8 cellular contexts compared by ENCODE assay signal in the genomic region with DNA sequence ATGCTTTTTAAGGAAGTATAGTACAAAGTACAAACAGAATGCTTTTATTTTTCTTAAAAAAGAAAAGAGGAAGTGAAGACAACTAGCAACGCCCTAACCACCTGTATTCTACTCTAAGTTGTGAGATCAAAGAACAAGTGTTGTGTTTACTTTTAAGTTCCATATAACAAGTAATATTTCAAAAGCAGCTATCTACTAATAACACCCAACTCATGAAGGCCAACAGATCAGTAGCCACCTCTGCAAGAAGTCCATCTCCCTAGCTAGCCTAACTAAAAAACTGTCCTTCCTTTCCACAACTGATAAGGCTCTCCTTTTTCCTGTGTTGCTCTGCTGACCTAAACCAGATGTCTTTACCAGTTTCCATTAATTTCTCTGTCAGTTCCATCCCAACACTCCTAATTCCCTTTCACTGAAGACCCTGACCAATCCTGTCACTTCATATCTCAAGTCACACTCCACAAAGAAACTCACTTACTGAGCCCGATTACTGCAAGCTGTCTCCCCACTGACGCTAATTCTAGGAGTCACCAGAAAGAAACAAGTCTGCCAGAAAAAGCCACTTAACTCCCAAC. TPM values are rescaled to one million over a fixed set of nuclear protein-coding genes. Genes with fewer than 3 reads are reported as not detected.
A peak's percentile ranks its signal among the peaks of the same experiment; 100 is the strongest.
DNase-seq lines count a peak whose midpoint lies in the region; ATAC-seq and TF ChIP-seq lines count a peak whose summit lies in the region.

No MANE protein-coding gene starts in this region.

- H3K4me1 ChIP-seq in adipocyte (ENCODE audit: control insufficient read depth, insufficient read depth, low read length) = peaks cover 16% of the 10 kb centered on the region
- H3K4me1 ChIP-seq in esophagus muscularis mucosa = peaks cover 12 to 53% (median 44%) of the 10 kb centered on the region in 4 donors
- peaks cover 3% of the 10 kb centered on the region; the same call in 1 of the 2 replicates for H3K4me1 ChIP-seq in Caco-2

- no peak overlapping the region for H3K4me3 Mint-ChIP-seq in Caco-2 (ENCODE audit: unreplicated experiment)

- intact Hi-C loops in esophagus muscularis mucosa (cut with DNase I) (no loop called here), Caco-2 (cut with micrococcal nuclease; ENCODE audit: unreplicated experiment) (no loop called here)

- ATAC-seq in GM21447 (IDR thresholded peaks at IDR 0.05; ENCODE audit: unreplicated experiment) = peak; percentile 94

- WGBS in esophagus muscularis mucosa = 42% methylated on average over 3 of the region's 3 CpGs

- H3K27ac ChIP-seq in HL-60 (replicated peaks) = peak overlapping the region; percentile 57
- no peak overlapping the region for H3K27ac ChIP-seq in esophagus muscularis mucosa (replicated peaks in 1 of 4)

- H3K9me3 Mint-ChIP-seq in Caco-2 (ENCODE audit: unreplicated experiment) = no peaks in the 10 kb centered on the region

- no peaks in the 10 kb centered on the region for H3K27me3 Mint-ChIP-seq in Caco-2 (ENCODE audit: insufficient read depth, unreplicated experiment)

- H3K36me3 ChIP-seq in adipocyte (ENCODE audit: control insufficient read depth, insufficient read depth, low read length, severe bottlenecking) (peaks cover 29% of the 10 kb centered on the region), esophagus muscularis mucosa (peaks cover 0 to 36% (median 10%) of the 10 kb centered on the region in 4 donors), Caco-2 (ENCODE audit: control insufficient read depth, insufficient read depth, low read length) (peaks cover 1% of the 10 kb centered on the region; the same call in 1 of the 2 replicates)

- TF ChIP-seq EP300 in esophagus muscularis mucosa (IDR thresholded peaks at IDR 0.05) = no peak

- no peak overlapping the region for H3K4me3 ChIP-seq in HL-60 (replicated peaks; ENCODE audit: insufficient read depth, low read length)
- peak overlapping the region; percentile 12 for H3K4me3 ChIP-seq in adipocyte (ENCODE audit: low read length)
- H3K4me3 ChIP-seq in esophagus muscularis mucosa = no peak overlapping the region
- H3K4me3 ChIP-seq in Caco-2 (ENCODE audit: low read depth, low read length) = no peak overlapping the region

- no peak overlapping the region for H3K27ac Mint-ChIP-seq in Caco-2 (ENCODE audit: unreplicated experiment)

- BruUV-seq in Caco-2 (replicated peaks; lab: Mats Ljungman, UMichigan) = no TSS peak

- peaks cover 16% of the 10 kb centered on the region for H3K4me1 Mint-ChIP-seq in Caco-2 (ENCODE audit: low read depth, unreplicated experiment)

- DNase-seq in GM10266 (ENCODE audit: extremely low spot score) (peak; percentile 62), HL-60 (ENCODE audit: low read depth in 1 of 2, low spot score in 1 of 2) (peak in 1 of 2 experiments; percentile 36), adipocyte (ENCODE audit: low read depth) (no peak), superior temporal gyrus (ENCODE audit: extremely low spot score) (no peak), esophagus muscularis mucosa (ENCODE audit: extremely low spot score) (no peak), Caco-2 (no peak), DMS53 (lab: John Stamatoyannopoulos, UW) (no peak)

- CTCF ChIA-PET in Caco-2 (lab: Charles Lee) = no interaction called here

- no peak for TF ChIP-seq CTCF in GM10266 (IDR thresholded peaks at IDR 0.05; ENCODE audit: control insufficient read depth, insufficient read depth, low read depth, missing control alignments)
- no peak for TF ChIP-seq CTCF in HL-60 (IDR thresholded peaks at IDR 0.05; ENCODE audit: insufficient read depth, low read length)
- TF ChIP-seq CTCF in esophagus muscularis mucosa (IDR thresholded peaks at IDR 0.05) = no peak
- TF ChIP-seq CTCF in Caco-2 (IDR thresholded peaks at IDR 0.05; ENCODE audit: insufficient read depth in 1 of 2, low read depth in 1 of 2, low read length in 1 of 2, severe bottlenecking in 1 of 2, unreplicated experiment in 1 of 2) = no peak

- no peak overlapping the region for H3K9ac ChIP-seq in adipocyte (ENCODE audit: low read length)

- POLR2A ChIA-PET in Caco-2 (lab: Charles Lee) = no interaction called here

- no peak for TF ChIP-seq POLR2A in esophagus muscularis mucosa (IDR thresholded peaks at IDR 0.05; ENCODE audit: low read depth)

- H3K9me3 ChIP-seq in adipocyte (ENCODE audit: control insufficient read depth, low read length) (no peaks in the 10 kb centered on the region), esophagus muscularis mucosa (no peaks in the 10 kb centered on the region), Caco-2 (no peaks in the 10 kb centered on the region)

- H3K27me3 ChIP-seq in HL-60 (ENCODE audit: insufficient read depth, poor library complexity, severe bottlenecking) = no peaks in the 10 kb centered on the region
- no peaks in the 10 kb centered on the region for H3K27me3 ChIP-seq in adipocyte (replicated peaks; ENCODE audit: control insufficient read depth, insufficient read depth, low read length)
- no peaks in the 10 kb centered on the region for H3K27me3 ChIP-seq in esophagus muscularis mucosa
- no peaks in the 10 kb centered on the region for H3K27me3 ChIP-seq in Caco-2 (replicated peaks; ENCODE audit: control insufficient read depth, insufficient read depth, low read length)

- peaks cover 6% of the 10 kb centered on the region for H3K36me3 Mint-ChIP-seq in Caco-2 (ENCODE audit: insufficient read depth, unreplicated experiment)

RNA-seq across cellular contexts. Expression of gene PHC3, which starts 26.9 kb away (rescaled TPM):
- total RNA-seq in esophagus muscularis mucosa = 10 to 100 TPM; 53.7 to 83.1 (median 70.8) TPM
- total RNA-seq in Caco-2 (2022) = 29.8 and 37.7 TPM in 2 replicates
